In genomic region chr11:69745201-69745600, GRCh38 we compare ENCODE assay signal across 29 cellular contexts. TPM values are rescaled to one million over a fixed set of nuclear protein-coding genes. Genes with fewer than 3 reads are reported as not detected.
"Had no signal": no experiment of that assay in that cellular context is flagged by ENCODE, and none has a peak within 500 bp of the region (broad histone marks: within the 10 kb centered on the region; RNA-seq: fewer than 3 reads in every experiment).

No MANE protein-coding gene starts in this region.

- H3K4me1 ChIP-seq: esophagus muscularis mucosa, foreskin keratinocyte, heart right ventricle, left lung, lower lobe of right lung, pancreas, psoas muscle, sigmoid colon, suprapubic skin, tibial artery had no signal

- H3K27me3 Mint-ChIP-seq: activated CD4-positive, alpha-beta T cell treated with anti-CD3 and anti-CD28 coated beads, Interleukin-2, amount 10 ng/mL, durations not matched to agents 7 days and 5 days had no signal

- H3K9me3 Mint-ChIP-seq: activated CD4-positive, alpha-beta T cell treated with anti-CD3 and anti-CD28 coated beads, Interleukin-2, amount 10 ng/mL, durations not matched to agents 7 days and 5 days; activated naive CD4-positive, alpha-beta T cell treated with anti-CD3 and anti-CD28 coated beads, Interleukin-2, amount 10 ng/mL, durations not matched to agents 7 days and 5 days; activated naive CD8-positive, alpha-beta T cell treated with anti-CD3 and anti-CD28 coated beads, Interleukin-2, amount 10 ng/mL, durations not matched to agents 7 days and 5 days; dendritic cell treated with granulocyte-macrophage colony-stimulating factor and Interleukin-4, amounts not matched to agents 40 ng/mL and 50 ng/mL, for 4 days; naive B cell; nephron progenitor cell; T-cell; WTC11 had no signal

- H3K27ac Mint-ChIP-seq: activated CD4-positive, alpha-beta T cell treated with anti-CD3 and anti-CD28 coated beads, Interleukin-2, amount 10 ng/mL, durations not matched to agents 7 days and 5 days; activated CD8-positive, alpha-beta T cell treated with anti-CD3 and anti-CD28 coated beads, Interleukin-2, amount 10 ng/mL, durations not matched to agents 7 days and 5 days; activated naive CD4-positive, alpha-beta T cell treated with anti-CD3 and anti-CD28 coated beads, Interleukin-2, amount 10 ng/mL, durations not matched to agents 7 days and 5 days; activated naive CD8-positive, alpha-beta T cell treated with anti-CD3 and anti-CD28 coated beads, Interleukin-2, amount 10 ng/mL, durations not matched to agents 7 days and 5 days; dendritic cell treated with granulocyte-macrophage colony-stimulating factor and Interleukin-4, amounts not matched to agents 40 ng/mL and 50 ng/mL, for 4 days; naive B cell; nephron progenitor cell; T-cell had no signal

- H3K27ac ChIP-seq: brain microvascular endothelial cell, esophagus muscularis mucosa, foreskin keratinocyte, heart right ventricle, left lung, lower lobe of right lung, pancreas, psoas muscle, sigmoid colon, suprapubic skin, tibial artery had no signal

- H3K4me3 ChIP-seq: esophagus muscularis mucosa, heart right ventricle, left lung, lower lobe of right lung, pancreas, psoas muscle, sigmoid colon, suprapubic skin, tibial artery had no signal

- H3K9me3 ChIP-seq: left lung, lower lobe of right lung, pancreas, psoas muscle, sigmoid colon, suprapubic skin, tibial artery had no signal

- H3K4me3 Mint-ChIP-seq: activated CD4-positive, alpha-beta T cell treated with anti-CD3 and anti-CD28 coated beads, Interleukin-2, amount 10 ng/mL, durations not matched to agents 7 days and 5 days; activated CD8-positive, alpha-beta T cell treated with anti-CD3 and anti-CD28 coated beads, Interleukin-2, amount 10 ng/mL, durations not matched to agents 7 days and 5 days; activated naive CD4-positive, alpha-beta T cell treated with anti-CD3 and anti-CD28 coated beads, Interleukin-2, amount 10 ng/mL, durations not matched to agents 7 days and 5 days; activated naive CD8-positive, alpha-beta T cell treated with anti-CD3 and anti-CD28 coated beads, Interleukin-2, amount 10 ng/mL, durations not matched to agents 7 days and 5 days; dendritic cell treated with granulocyte-macrophage colony-stimulating factor and Interleukin-4, amounts not matched to agents 40 ng/mL and 50 ng/mL, for 4 days; nephron progenitor cell; T-cell; WTC11 had no signal

- H3K4me1 Mint-ChIP-seq: activated CD4-positive, alpha-beta T cell treated with anti-CD3 and anti-CD28 coated beads, Interleukin-2, amount 10 ng/mL, durations not matched to agents 7 days and 5 days; activated naive CD4-positive, alpha-beta T cell treated with anti-CD3 and anti-CD28 coated beads, Interleukin-2, amount 10 ng/mL, durations not matched to agents 7 days and 5 days; activated naive CD8-positive, alpha-beta T cell treated with anti-CD3 and anti-CD28 coated beads, Interleukin-2, amount 10 ng/mL, durations not matched to agents 7 days and 5 days; naive B cell; T-cell had no signal

- H3K36me3 ChIP-seq: brain microvascular endothelial cell, esophagus muscularis mucosa, heart right ventricle, left lung, lower lobe of right lung, pancreas, sigmoid colon, suprapubic skin, tibial artery had no signal

- H3K36me3 Mint-ChIP-seq: activated naive CD4-positive, alpha-beta T cell treated with anti-CD3 and anti-CD28 coated beads, Interleukin-2, amount 10 ng/mL, durations not matched to agents 7 days and 5 days; activated naive CD8-positive, alpha-beta T cell treated with anti-CD3 and anti-CD28 coated beads, Interleukin-2, amount 10 ng/mL, durations not matched to agents 7 days and 5 days; naive B cell; T-cell; WTC11 had no signal

- DNase-seq: activated CD4-positive, alpha-beta T cell treated with anti-CD3 and anti-CD28 coated beads for 1 hour; activated CD4-positive, alpha-beta T cell treated with anti-CD3 and anti-CD28 coated beads, Interleukin-2, amount 10 ng/mL, durations not matched to agents 7 days and 5 days; activated CD8-positive, alpha-beta T cell treated with anti-CD3 and anti-CD28 coated beads, Interleukin-2, amount 10 ng/mL, durations not matched to agents 7 days and 5 days; activated gamma-delta T cell; activated naive CD4-positive, alpha-beta T cell treated with anti-CD3 and anti-CD28 coated beads, Interleukin-2, amount 10 ng/mL, durations not matched to agents 7 days and 5 days; activated naive CD8-positive, alpha-beta T cell treated with anti-CD3 and anti-CD28 coated beads, Interleukin-2, amount 10 ng/mL, durations not matched to agents 7 days and 5 days; heart right ventricle; left lung; lower lobe of right lung; naive B cell; nephron progenitor cell; pancreas; psoas muscle; sigmoid colon; stimulated activated CD4-positive, alpha-beta T cell treated with anti-CD3 and anti-CD28 coated beads, Interleukin-15, amount 100 ng/mL, for 24 hours; stimulated activated naive CD4-positive, alpha-beta T cell; T-cell; tibial artery had no signal

RNA-seq across cellular contexts. Expression of gene FGF4, which starts 29.9 kb away (rescaled TPM):
- total RNA-seq: activated CD4-positive, alpha-beta T cell treated with anti-CD3 and anti-CD28 coated beads, Interleukin-2, amount 10 ng/mL, durations not matched to agents 7 days and 5 days; activated CD8-positive, alpha-beta T cell treated with anti-CD3 and anti-CD28 coated beads, Interleukin-2, amount 10 ng/mL, durations not matched to agents 7 days and 5 days; activated naive CD8-positive, alpha-beta T cell treated with anti-CD3 and anti-CD28 coated beads, Interleukin-2, amount 10 ng/mL, durations not matched to agents 7 days and 5 days; astrocyte; cardiac septum; esophagus muscularis mucosa; foreskin keratinocyte; heart right ventricle; left lung; lower lobe of right lung; mesenteric fat pad; pancreas; psoas muscle; sigmoid colon; suprapubic skin; T-cell; T-helper 2 cell treated with Interferon-gamma antibody and Interleukin-4, amounts not matched to agents 100 ng/mL and 5 ng/mL, for 36 hours; ureter had no signal
- polyA plus RNA-seq: foreskin keratinocyte, heart right ventricle, pancreas, psoas muscle, sigmoid colon had no signal

RNA-seq across cellular contexts. Expression of gene FGF19, which starts 41.4 kb away (rescaled TPM):
- total RNA-seq: activated CD4-positive, alpha-beta T cell treated with anti-CD3 and anti-CD28 coated beads, Interleukin-2, amount 10 ng/mL, durations not matched to agents 7 days and 5 days; activated CD8-positive, alpha-beta T cell treated with anti-CD3 and anti-CD28 coated beads, Interleukin-2, amount 10 ng/mL, durations not matched to agents 7 days and 5 days; activated naive CD8-positive, alpha-beta T cell treated with anti-CD3 and anti-CD28 coated beads, Interleukin-2, amount 10 ng/mL, durations not matched to agents 7 days and 5 days; astrocyte; cardiac septum; esophagus muscularis mucosa; heart right ventricle; left lung; lower lobe of right lung; mesenteric fat pad; psoas muscle; sigmoid colon; suprapubic skin; T-helper 2 cell treated with Interferon-gamma antibody and Interleukin-4, amounts not matched to agents 100 ng/mL and 5 ng/mL, for 36 hours; ureter had no signal
- polyA plus RNA-seq: heart right ventricle, psoas muscle, sigmoid colon had no signal
